9 cellular contexts compared by ENCODE assay signal in genomic region chr4:139901516-139902327, GRCh38.
DNase-seq lines count a peak whose midpoint lies in the region; ATAC-seq lines count a peak whose summit lies in the region.
"Had no signal": no experiment of that assay in that cellular context is flagged by ENCODE, and none has a peak within 500 bp of the region (broad histone marks: within the 10 kb centered on the region; RNA-seq: fewer than 3 reads in every experiment).

No MANE protein-coding gene starts in this region.

- DNase-seq in left ventricle myocardium superior (no peak), Right ventricle myocardium superior (no peak), caudate nucleus (lab: John Stamatoyannopoulos, UW) (peak in 5 of 61 donors; percentile 13 to 27 (median 17)), SIG-M5 (lab: John Stamatoyannopoulos, UW) (no peak), T-helper 1 cell (no peak)
- no peak for DNase-seq in activated CD4-positive, alpha-beta T cell treated with anti-CD3 and anti-CD28 coated beads, Interleukin-2, amount 50 U/mL, for 4 hours
- DNase-seq: naive B cell had no signal

- peak overlapping the region; percentile 2 for H3K27ac ChIP-seq in caudate nucleus (ENCODE audit: low read depth, low read length)
- H3K27ac ChIP-seq in muscle layer of colon (ENCODE audit: low read depth, low read length), result peak overlapping the region; percentile 55

- no peaks in the 10 kb centered on the region for H3K36me3 ChIP-seq in muscle layer of colon (ENCODE audit: insufficient read depth, low read length)

- H3K9me3 ChIP-seq in muscle layer of colon (ENCODE audit: low read length), result no peaks in the 10 kb centered on the region

- H3K9ac ChIP-seq in muscle layer of colon (ENCODE audit: low read length), result peak overlapping the region; percentile 59

- peaks cover 7% of the 10 kb centered on the region for H3K4me1 ChIP-seq in muscle layer of colon (ENCODE audit: insufficient read depth, low read length)

- intact Hi-C loops in left ventricle myocardium superior (cut with micrococcal nuclease) (no loop called here), Right ventricle myocardium superior (cut with DNase I) (no loop called here)

- H3K27me3 ChIP-seq in muscle layer of colon (ENCODE audit: control insufficient read depth in 1 of 2, insufficient read depth in 2 of 2, low read length in 2 of 2), result no peaks in the 10 kb centered on the region

- ATAC-seq in left ventricle myocardium superior, result peak; percentile 21
- no peak for ATAC-seq in Right ventricle myocardium superior (ENCODE audit: poor library complexity)
- no peak for ATAC-seq in GM21381 (IDR thresholded peaks at IDR 0.05; ENCODE audit: unreplicated experiment)

- peak overlapping the region; percentile 21 to 79 for H3K4me3 ChIP-seq in muscle layer of colon (ENCODE audit: low read depth in 1 of 2, low read length in 2 of 2)
